ENCODE assay signal across 21 cellular contexts in genomic region chr13:89686171-89686570, GRCh38.
"Had no signal": no experiment of that assay in that cellular context is flagged by ENCODE, and none has a peak within 500 bp of the region (broad histone marks: within the 10 kb centered on the region; RNA-seq: fewer than 3 reads in every experiment).

No MANE protein-coding gene starts in this region.

- DNase-seq: naive thymus-derived CD8-positive, alpha-beta T cell; nephron progenitor cell; pancreas; right cardiac atrium; right lobe of liver; sigmoid colon; small intestine; stimulated activated CD4-positive, alpha-beta T cell treated with anti-CD3 and anti-CD28 coated beads, Interleukin-15, amount 100 ng/mL, for 24 hours; stimulated activated CD4-positive, alpha-beta T cell treated with anti-CD3 and anti-CD28 coated beads, Interleukin-2, amount 100 ng/mL, for 24 hours; stimulated activated CD4-positive, alpha-beta T cell treated with anti-CD3 and anti-CD28 coated beads, Interleukin-2, amount 100 ng/mL, for 48 hours; stimulated activated CD4-positive, alpha-beta T cell treated with anti-CD3 and anti-CD28 coated beads, Interleukin-4, amount 100 ng/mL, for 24 hours; stimulated activated naive B cell treated with anti-CD40 and anti-IgM and Interleukin-4, amounts not matched to agents 10 μg/mL and 1 μg/mL and 100 μg/mL, for 72 hours; stimulated activated naive CD4-positive, alpha-beta T cell treated with Interleukin-2 at 50 U/mL for 16 hours; stomach; thyroid gland; upper lobe of right lung; uterus had no signal

- H3K27ac ChIP-seq: neutrophil, pancreas, prostate gland, right lobe of liver, sigmoid colon, stomach, thoracic aorta, thyroid gland, tibial nerve, upper lobe of right lung, uterus had no signal

- H3K27me3 ChIP-seq: neutrophil, pancreas, right lobe of liver, sigmoid colon, stomach, thyroid gland, tibial nerve, upper lobe of right lung, uterus had no signal

- H3K4me3 ChIP-seq: pancreas, prostate gland, right lobe of liver, sigmoid colon, stomach, thoracic aorta, thyroid gland, tibial nerve, upper lobe of right lung, uterus had no signal

- H3K36me3 ChIP-seq: neutrophil, pancreas, prostate gland, right lobe of liver, sigmoid colon, stomach, thoracic aorta, thyroid gland, tibial nerve, upper lobe of right lung, uterus had no signal
